Comparison of ENCODE assay signal across 8 cellular contexts in genomic region chr17:77331161-77331864, GRCh38.
DNase-seq lines count a peak whose midpoint lies in the region; ATAC-seq lines count a peak whose summit lies in the region.

No MANE protein-coding gene starts in this region.

- intact Hi-C loops in left colon (cut with DNase I, micrococcal nuclease): no loop called here

- DNase-seq in AG20443 (ENCODE audit: low spot score) (peak; percentile 86), NCI-H345 treated with DMSO at 0.1 percent for 48 hours (lab: John Stamatoyannopoulos, UW; ENCODE audit: unreplicated experiment) (peak; percentile 66), cerebellar cortex (ENCODE audit: low spot score) (peak; percentile 91), left colon (peak; percentile 89 to 98)
- DNase-seq in stimulated activated CD4-positive, alpha-beta T cell treated with anti-CD3 and anti-CD28 coated beads, Interleukin-2, amount 100 ng/mL, for 4 hours (ENCODE audit: low read depth): peak; percentile 93

- peak; percentile 77 for ATAC-seq in GM18909 (IDR thresholded peaks at IDR 0.05; ENCODE audit: poor library complexity, unreplicated experiment)
- peak; percentile 76 for ATAC-seq in HG03280 (IDR thresholded peaks at IDR 0.05; ENCODE audit: unreplicated experiment)
- ATAC-seq in activated CD4-positive, CD25-positive, alpha-beta regulatory T cell treated with anti-CD3 and anti-CD28 coated beads, Interleukin-2, amount 50 U/mL, for 24 hours: peak; percentile 82
- ATAC-seq in left colon: peak; percentile 73

Comparison
In these comparisons a context has a peak if more than half of its experiments do, and no peak if none do; other contexts are left out.
1. Peak in every context shown above with its lines: DNase-seq and ATAC-seq.